ENCODE assay signal across 18 cellular contexts in the genomic region with DNA sequence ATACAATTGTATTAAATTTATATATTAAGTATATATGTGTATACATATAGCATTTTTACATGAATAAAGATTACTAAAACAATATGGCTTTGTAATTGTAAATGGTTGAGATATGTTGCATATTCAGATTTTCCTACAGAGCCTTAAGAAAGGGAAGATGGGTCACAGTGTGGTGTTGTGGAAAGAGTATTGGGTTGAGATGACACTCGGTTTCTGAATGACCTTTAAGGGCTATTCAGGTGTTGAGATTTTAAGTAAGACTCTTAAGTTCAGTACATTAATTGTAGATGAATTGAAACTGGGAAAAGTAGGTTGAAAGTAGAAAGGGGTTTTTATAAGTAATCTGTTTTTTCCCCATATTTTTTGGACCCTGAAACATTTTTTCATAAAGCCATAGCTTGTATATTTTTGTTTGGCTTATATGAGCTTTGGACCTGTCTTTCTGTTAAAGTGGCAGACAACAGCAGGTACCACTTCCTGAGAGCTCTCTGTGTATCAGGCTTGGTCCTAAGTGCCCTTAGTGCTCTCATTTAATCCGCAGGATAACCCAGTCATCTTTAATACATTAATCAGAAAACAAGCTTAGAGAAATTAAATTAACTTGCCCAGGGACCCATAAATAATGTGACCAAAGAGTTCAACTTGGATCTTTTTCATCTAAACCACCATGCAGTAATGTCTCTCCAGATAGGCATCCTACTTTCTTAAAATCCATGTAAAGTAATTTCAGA. TPM values are rescaled to one million over a fixed set of nuclear protein-coding genes. Genes with fewer than 3 reads are reported as not detected.
A peak's percentile ranks its signal among the peaks of the same experiment; 100 is the strongest.
DNase-seq lines count a peak whose midpoint lies in the region; ATAC-seq, FAIRE-seq and TF ChIP-seq lines count a peak whose summit lies in the region.
"Had no signal": no experiment of that assay in that cellular context is flagged by ENCODE, and none has a peak within 500 bp of the region (broad histone marks: within the 10 kb centered on the region; RNA-seq: fewer than 3 reads in every experiment).

No MANE protein-coding gene starts in this region.

- no peak for TF ChIP-seq CTCF in D721Med (IDR thresholded peaks at IDR 0.05; ENCODE audit: insufficient read depth, missing control alignments)
- TF ChIP-seq CTCF in SK-N-SH (IDR thresholded peaks at IDR 0.05): no peak

- 67% methylated on average over 2 of the region's 2 CpGs for WGBS in SK-N-SH (ENCODE audit: low lambda C conversion rate)

- peaks cover 34% of the 10 kb centered on the region for H3K79me2 ChIP-seq in SK-N-SH (ENCODE audit: insufficient read depth)

- H3K27ac Mint-ChIP-seq in activated T-cell treated with anti-CD3 and anti-CD28 coated beads, Interleukin-2, amount 50 U/mL, for 24 hours: peak overlapping the region; percentile 28
- peak overlapping the region; percentile 73 for H3K27ac Mint-ChIP-seq in memory B cell

- intact Hi-C loops in posterior vena cava (cut with DNase I): no loop called here

- no peak for ATAC-seq in memory B cell (ENCODE audit: low read depth)
- ATAC-seq in HG03095 (IDR thresholded peaks at IDR 0.05; ENCODE audit: unreplicated experiment): no peak
- ATAC-seq: A549, Panc1, Right ventricle myocardium inferior had no signal

- TF ChIP-seq RAD21 in SK-N-SH (IDR thresholded peaks at IDR 0.05; ENCODE audit: low read length): no peak

- peak overlapping the region; percentile 1 to 4; a peak in 2 of 4 replicates for H3K27ac ChIP-seq in SK-N-SH (ENCODE audit: low read depth in 2 of 2, low read length in 1 of 2)
- H3K27ac ChIP-seq: A549, SK-N-MC had no signal

- H3K4me2 ChIP-seq in SK-N-SH: no peak overlapping the region
- H3K4me2 ChIP-seq: A549 had no signal

- no peaks in the 10 kb centered on the region for H3K9me3 ChIP-seq in SK-N-SH
- H3K9me3 ChIP-seq: A549 had no signal

- H3K9me2 ChIP-seq in SK-N-SH: no peaks in the 10 kb centered on the region

- no peaks in the 10 kb centered on the region for H4K20me1 ChIP-seq in SK-N-SH (ENCODE audit: insufficient read depth)

- H3K9ac ChIP-seq in SK-N-SH: no peak overlapping the region

- no peak overlapping the region for H3K4me3 ChIP-seq in SK-N-SH (ENCODE audit: low read depth in 2 of 2, low read length in 1 of 2)
- H3K4me3 ChIP-seq: A549, SK-N-MC had no signal

- no peaks in the 10 kb centered on the region for H3K27me3 Mint-ChIP-seq in activated T-cell treated with anti-CD3 and anti-CD28 coated beads, Interleukin-2, amount 50 U/mL, for 24 hours
- H3K27me3 Mint-ChIP-seq in memory B cell: no peaks in the 10 kb centered on the region

- peak; percentile 11 for FAIRE-seq in D721Med (lab: Jason Lieb, UNC)
- FAIRE-seq: A549, H1 had no signal

- H3K36me3 ChIP-seq in SK-N-SH (replicated peaks in 1 of 2; ENCODE audit: control insufficient read depth in 1 of 2, insufficient read depth in 2 of 2, low read length in 1 of 2): peaks cover 42 to 84% of the 10 kb centered on the region in 2 experiments

- H2AFZ ChIP-seq in SK-N-SH (ENCODE audit: low read depth): no peak overlapping the region

- no peak for DNase-seq in activated T-cell treated with anti-CD3 and anti-CD28 coated beads, Interleukin-2, amount 50 U/mL, for 24 hours
- DNase-seq in activated T-cell treated with anti-CD3 and anti-CD28 coated beads, Interleukin-2, amount 50 U/mL, for 48 hours: no peak
- no peak for DNase-seq in D721Med (ENCODE audit: insufficient read length, low spot score)
- DNase-seq in SK-N-SH: peak; percentile 15
- no peak for DNase-seq in memory B cell (ENCODE audit: low spot score in 2 of 2)
- no peak for DNase-seq in NCI-H187 (lab: John Stamatoyannopoulos, UW)
- DNase-seq in posterior vena cava (ENCODE audit: low spot score): no peak
- DNase-seq: C1 segment of cervical spinal cord, GF-D8, KBM-7, NCI-H1436 treated with DMSO at 0.1 percent for 48 hours, NCI-H226 had no signal

- peaks cover 23% of the 10 kb centered on the region for H3F3A ChIP-seq in SK-N-SH (replicated peaks; ENCODE audit: insufficient read depth)

- POLR2A ChIA-PET in SK-N-SH (lab: Yijun Ruan, JAX): no interaction called here

- H3K4me3 Mint-ChIP-seq in activated T-cell treated with anti-CD3 and anti-CD28 coated beads, Interleukin-2, amount 50 U/mL, for 24 hours: no peak overlapping the region
- H3K4me3 Mint-ChIP-seq in memory B cell: no peak overlapping the region

- CTCF ChIA-PET in SK-N-SH (lab: Yijun Ruan, JAX): interaction anchor here (1.1 to 1.7 kb wide), 4 partner anchors 14 to 114 kb away, joined by 3 read pairs; no protein-coding TSS in a partner anchor

- H3K27me3 ChIP-seq in SK-N-SH (ENCODE audit: insufficient read depth): no peaks in the 10 kb centered on the region

- TF ChIP-seq EP300 in SK-N-SH (IDR thresholded peaks at IDR 0.05; ENCODE audit: borderline replicate concordance in 1 of 2, low read depth in 1 of 2, low read length in 1 of 2): no peak

- peaks cover 87% of the 10 kb centered on the region for H3K36me3 Mint-ChIP-seq in activated T-cell treated with anti-CD3 and anti-CD28 coated beads, Interleukin-2, amount 50 U/mL, for 24 hours (ENCODE audit: low read depth)
- peaks cover 30% of the 10 kb centered on the region for H3K36me3 Mint-ChIP-seq in memory B cell

- no peaks in the 10 kb centered on the region for H3K9me3 Mint-ChIP-seq in activated T-cell treated with anti-CD3 and anti-CD28 coated beads, Interleukin-2, amount 50 U/mL, for 24 hours
- H3K9me3 Mint-ChIP-seq in memory B cell: no peaks in the 10 kb centered on the region

- H3K4me1 Mint-ChIP-seq in activated T-cell treated with anti-CD3 and anti-CD28 coated beads, Interleukin-2, amount 50 U/mL, for 24 hours (ENCODE audit: low read depth): peaks cover 21% of the 10 kb centered on the region
- H3K4me1 Mint-ChIP-seq in memory B cell: peaks cover 7% of the 10 kb centered on the region

- H3K4me1 ChIP-seq in SK-N-SH (ENCODE audit: control insufficient read depth in 1 of 2, insufficient read depth in 2 of 2, low read depth in 1 of 2, low read length in 1 of 2): peaks cover 0 to 15% of the 10 kb centered on the region in 2 experiments; a peak in 2 of 4 replicates
- H3K4me1 ChIP-seq: A549 had no signal

TF ChIP-seq in SK-N-SH, 30 proteins besides CTCF, POLR2A, EP300 and RAD21:
- no peak for TF ChIP-seq MEF2A (IDR thresholded peaks at IDR 0.05; ENCODE audit: borderline replicate concordance, low read depth)

RNA-seq across cellular contexts. Expression of a gene that starts 48.5 kb away (rescaled TPM):
- 112 and 213 TPM in 2 replicates for polyA plus RNA-seq in SK-N-SH (2012; rRNA removed)
- 61.2 and 111 TPM in 2 replicates for polyA plus RNA-seq in SK-N-SH (2012; cell fraction: cytosol; rRNA removed)
- 352 and 390 TPM in 2 replicates for polyA plus RNA-seq in SK-N-SH (2012; cell fraction: nucleus; rRNA removed)
- 100 to 1,000 TPM in 1 of 2 donors, 10 to 100 TPM in 1; 60.3 to 130 TPM for total RNA-seq in posterior vena cava
